8 cellular contexts compared by ENCODE assay signal in genomic region chr3:105827959-105828358, GRCh38. TPM values are rescaled to one million over a fixed set of nuclear protein-coding genes. Genes with fewer than 3 reads are reported as not detected.
DNase-seq lines count a peak whose midpoint lies in the region; ATAC-seq, FAIRE-seq and TF ChIP-seq lines count a peak whose summit lies in the region.

No MANE protein-coding gene starts in this region.

- peaks cover 2% of the 10 kb centered on the region for H3K36me3 ChIP-seq in astrocyte (ENCODE audit: insufficient read depth, low read length)

- H4K20me1 ChIP-seq in astrocyte (ENCODE audit: insufficient read depth, low read length): no peaks in the 10 kb centered on the region

- no peak overlapping the region for H3K4me3 ChIP-seq in AG09309 (ENCODE audit: control insufficient read depth, low read depth, low read length)
- no peak overlapping the region for H3K4me3 ChIP-seq in astrocyte (ENCODE audit: insufficient read depth, low read depth, low read length)

- peak overlapping the region; percentile 18 for H3K4me2 ChIP-seq in astrocyte (ENCODE audit: low read length)

- peaks cover 73% of the 10 kb centered on the region for H3K79me2 ChIP-seq in astrocyte (ENCODE audit: insufficient read depth, low read length)

- DNase-seq in AG09309 (ENCODE audit: low read depth) (peak; percentile 39), HS-5 (ENCODE audit: low read depth) (peak; percentile 53), astrocyte (ENCODE audit: low read depth) (peak; percentile 89), left kidney (ENCODE audit: low read depth, low spot score) (peak; percentile 47)
- no peak for DNase-seq in stimulated activated CD4-positive, alpha-beta T cell treated with anti-CD3 and anti-CD28 coated beads, Interleukin-12 subunit alpha, Interleukin-12 subunit beta, amount 100 ng/mL, for 4 hours

- H3K9me3 Mint-ChIP-seq in astrocyte (ENCODE audit: unreplicated experiment): peaks cover 2% of the 10 kb centered on the region

- peak overlapping the region; percentile 33 for H3K27ac ChIP-seq in astrocyte (ENCODE audit: low read depth, low read length)

- no peak for ATAC-seq in HG03097 (IDR thresholded peaks at IDR 0.05; ENCODE audit: low FRiP score, unreplicated experiment)
- no peak for ATAC-seq in GM21717 (IDR thresholded peaks at IDR 0.05; ENCODE audit: unreplicated experiment)
- no peak for ATAC-seq in HG02840 (IDR thresholded peaks at IDR 0.05; ENCODE audit: low FRiP score, unreplicated experiment)

- H3K27me3 ChIP-seq in astrocyte (ENCODE audit: insufficient read depth, low read length): no peaks in the 10 kb centered on the region

- H3K4me3 Mint-ChIP-seq in astrocyte (ENCODE audit: unreplicated experiment): no peak overlapping the region

- H2AFZ ChIP-seq in astrocyte (ENCODE audit: low read depth, low read length): no peak overlapping the region

- peaks cover 39% of the 10 kb centered on the region for H3K4me1 Mint-ChIP-seq in astrocyte (ENCODE audit: low read depth, unreplicated experiment)

- FAIRE-seq in astrocyte (lab: Jason Lieb, UNC): peak; percentile 92

- H3K4me1 ChIP-seq in astrocyte (ENCODE audit: insufficient read depth, low read length): peaks cover 20% of the 10 kb centered on the region

- peaks cover 2% of the 10 kb centered on the region for H3K36me3 Mint-ChIP-seq in astrocyte (ENCODE audit: low read depth, unreplicated experiment)

- peak; percentile 55 for TF ChIP-seq CTCF in AG09309 (IDR thresholded peaks at IDR 0.05; ENCODE audit: control insufficient read depth, insufficient read depth, low read depth, low read length, missing control alignments)
- peak; percentile 62 for TF ChIP-seq CTCF in astrocyte (IDR thresholded peaks at IDR 0.05; ENCODE audit: insufficient read depth, low read depth, low read length)

- H3K9ac ChIP-seq in astrocyte (ENCODE audit: low read length): no peak overlapping the region

- H3K27ac Mint-ChIP-seq in astrocyte (ENCODE audit: unreplicated experiment): peak overlapping the region; percentile 93

- no peaks in the 10 kb centered on the region for H3K9me3 ChIP-seq in astrocyte (ENCODE audit: insufficient read depth, low read depth, low read length)

- H3K27me3 Mint-ChIP-seq in astrocyte (ENCODE audit: low read depth, unreplicated experiment): no peaks in the 10 kb centered on the region

RNA-seq across cellular contexts. Expression of gene CBLB, which starts 40.9 kb away (rescaled TPM):
- total RNA-seq in astrocyte: 45.9 and 48.0 TPM in 2 replicates
